Comparison of ENCODE assay signal across 29 cellular contexts in the genomic region with DNA sequence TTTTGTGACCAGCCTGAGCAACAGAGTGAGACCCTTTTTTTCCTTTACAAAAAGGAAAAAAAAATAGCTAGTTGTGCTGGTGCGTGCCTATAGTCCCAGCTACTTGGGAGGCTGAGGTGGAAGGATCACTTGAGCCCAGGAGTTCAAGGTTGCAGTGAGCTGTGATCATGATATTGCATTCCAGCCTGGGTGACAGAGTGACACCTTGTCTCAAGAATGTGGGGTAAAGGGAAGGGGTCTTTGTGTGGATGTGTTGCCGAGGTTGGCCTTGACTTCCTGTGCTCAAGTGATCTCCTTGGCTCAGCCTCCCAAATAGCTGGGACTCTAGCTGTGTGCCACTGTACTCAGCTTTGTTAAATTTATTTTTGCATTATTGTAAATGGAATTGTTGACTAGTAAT.
"Had no signal": no experiment of that assay in that cellular context is flagged by ENCODE, and none has a peak within 500 bp of the region (broad histone marks: within the 10 kb centered on the region; RNA-seq: fewer than 3 reads in every experiment).

No MANE protein-coding gene starts in this region.

- H3K9me3 ChIP-seq: esophagus squamous epithelium, mucosa of descending colon, suprapubic skin, transverse colon, vagina had no signal

- H2AFZ ChIP-seq: neural progenitor cell, parathyroid adenoma had no signal

- H3K27ac Mint-ChIP-seq: dendritic cell treated with granulocyte-macrophage colony-stimulating factor and Interleukin-4, amounts not matched to agents 40 ng/mL and 50 ng/mL, for 4 days; memory B cell; mesothelial cell of epicardium; nephron; neural progenitor cell; progenitor cell of endocrine pancreas; stimulated activated naive CD8-positive, alpha-beta T cell treated with anti-CD3 and anti-CD28 coated beads, Interleukin-15, amount 100 ng/mL, for 72 hours had no signal

- H3K4me3 ChIP-seq: esophagus squamous epithelium, lung, mucosa of descending colon, neural progenitor cell, smooth muscle cell, suprapubic skin, transverse colon, vagina had no signal

- H3K79me2 ChIP-seq: parathyroid adenoma had no signal

- H3K4me1 ChIP-seq: suprapubic skin had no signal

- ATAC-seq: left lobe of liver; mucosa of descending colon; naive thymus-derived CD4-positive, alpha-beta T cell; sciatic nerve; stimulated activated naive CD8-positive, alpha-beta T cell treated with anti-CD3 and anti-CD28 coated beads, Interleukin-15, amount 100 ng/mL, for 72 hours had no signal

- H3K4me1 Mint-ChIP-seq: nephron had no signal

- DNase-seq: effector CD8-positive, alpha-beta T cell; erythroblast; esophagus squamous epithelium; foreskin melanocyte; glutamatergic neuron; hypothalamus; kidney; mucosa of descending colon; naive thymus-derived CD4-positive, alpha-beta T cell; stimulated activated CD4-positive, alpha-beta T cell treated with anti-CD3 and anti-CD28 coated beads, Interleukin-12 subunit alpha, Interleukin-12 subunit beta, amount 100 ng/mL, for 4 hours; stimulated activated CD4-positive, alpha-beta T cell treated with anti-CD3 and anti-CD28 coated beads, Interleukin-1b, Interleukin-23, amount 100 ng/mL, for 48 hours; stimulated activated CD4-positive, alpha-beta T cell treated with anti-CD3 and anti-CD28 coated beads, Interleukin-4, amount 100 ng/mL, for 1 hour; stimulated activated CD8-positive, alpha-beta memory T cell treated with anti-CD3 and anti-CD28 coated beads, Interleukin-4, amount 100 ng/mL, for 48 hours; stimulated activated naive CD4-positive, alpha-beta T cell; stimulated activated naive CD8-positive, alpha-beta T cell treated with anti-CD3 and anti-CD28 coated beads, Interleukin-15, amount 100 ng/mL, for 72 hours; transverse colon had no signal

- H3K36me3 ChIP-seq: esophagus squamous epithelium, neural progenitor cell, transverse colon, vagina had no signal

- H3K27ac ChIP-seq: esophagus squamous epithelium, neural progenitor cell, parathyroid adenoma, suprapubic skin, transverse colon, vagina had no signal

- H3K9me3 Mint-ChIP-seq: neural progenitor cell; stimulated activated naive CD8-positive, alpha-beta T cell treated with anti-CD3 and anti-CD28 coated beads, Interleukin-15, amount 100 ng/mL, for 72 hours had no signal

- H3K27me3 ChIP-seq: esophagus squamous epithelium, neural progenitor cell, suprapubic skin, transverse colon, vagina had no signal

- H3K4me3 Mint-ChIP-seq: dendritic cell treated with granulocyte-macrophage colony-stimulating factor and Interleukin-4, amounts not matched to agents 40 ng/mL and 50 ng/mL, for 4 days; memory B cell; mesothelial cell of epicardium; naive thymus-derived CD4-positive, alpha-beta T cell; nephron; neural progenitor cell; stimulated activated naive CD8-positive, alpha-beta T cell treated with anti-CD3 and anti-CD28 coated beads, Interleukin-15, amount 100 ng/mL, for 72 hours had no signal

- H3K9ac ChIP-seq: neural progenitor cell, parathyroid adenoma had no signal

- H3K27me3 Mint-ChIP-seq: dendritic cell treated with granulocyte-macrophage colony-stimulating factor and Interleukin-4, amounts not matched to agents 40 ng/mL and 50 ng/mL, for 4 days; memory B cell; naive thymus-derived CD4-positive, alpha-beta T cell; progenitor cell of endocrine pancreas; stimulated activated naive CD8-positive, alpha-beta T cell treated with anti-CD3 and anti-CD28 coated beads, Interleukin-15, amount 100 ng/mL, for 72 hours had no signal

- H3K4me2 ChIP-seq: neural progenitor cell, smooth muscle cell had no signal
